13 cellular contexts compared by ENCODE assay signal in the genomic region with DNA sequence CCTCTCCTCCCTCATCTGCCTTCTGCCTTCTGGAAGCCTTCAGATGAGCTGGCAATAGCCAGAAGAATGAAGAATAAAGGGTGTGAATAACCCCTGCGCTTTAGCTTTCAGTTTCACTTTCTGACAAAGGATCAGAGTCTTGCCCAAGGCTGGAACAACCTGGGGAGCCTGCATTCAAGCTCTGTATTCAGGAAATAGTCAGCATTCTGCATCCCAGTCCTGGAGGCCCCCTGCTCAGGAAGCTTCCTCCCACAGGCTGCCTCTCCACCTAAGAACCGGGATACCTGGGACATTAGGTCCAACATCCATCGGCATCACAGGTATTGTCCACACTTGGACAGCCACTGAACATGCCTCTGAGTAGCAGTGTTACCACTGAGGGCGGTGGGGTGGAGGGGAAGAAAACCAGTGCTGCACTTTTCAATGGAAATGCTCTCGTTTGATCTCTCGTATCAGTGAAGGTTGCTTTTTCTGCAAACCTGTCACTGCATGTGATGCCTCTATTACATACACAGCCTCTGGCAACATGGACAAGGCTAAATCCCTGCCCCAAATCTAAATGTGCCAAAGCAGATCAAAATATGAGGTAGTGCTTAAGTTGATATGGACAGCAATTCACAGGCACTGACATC. TPM values are rescaled to one million over a fixed set of nuclear protein-coding genes. Genes with fewer than 3 reads are reported as not detected.
DNase-seq lines count a peak whose midpoint lies in the region; ATAC-seq and TF ChIP-seq lines count a peak whose summit lies in the region.
"Had no signal": no experiment of that assay in that cellular context is flagged by ENCODE, and none has a peak within 500 bp of the region (broad histone marks: within the 10 kb centered on the region; RNA-seq: fewer than 3 reads in every experiment).

No MANE protein-coding gene starts in this region.

- H3K9ac ChIP-seq in PC-3 (ENCODE audit: low read length) = no peak overlapping the region

- peaks cover 34% of the 10 kb centered on the region for H3K27me3 ChIP-seq in PC-3 (ENCODE audit: low read length)
- H3K27me3 ChIP-seq: stomach had no signal

- no peaks in the 10 kb centered on the region for H3K9me3 ChIP-seq in PC-3 (ENCODE audit: low read length)
- H3K9me3 ChIP-seq: stomach had no signal

- H3K36me3 Mint-ChIP-seq in activated T-cell treated with anti-CD3 and anti-CD28 coated beads, Interleukin-2, amount 50 U/mL, for 72 hours (ENCODE audit: insufficient read depth in 2 of 2) = no peaks in the 10 kb centered on the region
- H3K36me3 Mint-ChIP-seq: CD14-positive monocyte had no signal

- H3K9me2 ChIP-seq in PC-3 (replicated peaks; ENCODE audit: low read length) = no peaks in the 10 kb centered on the region

- H3K4me3 ChIP-seq in PC-3 (ENCODE audit: low read length) (peak overlapping the region; percentile 38; the same call in 1 of the 2 replicates), fibroblast of villous mesenchyme (ENCODE audit: low read depth, low read length) (peak overlapping the region; percentile 19)

- H3K4me3 Mint-ChIP-seq in activated T-cell treated with anti-CD3 and anti-CD28 coated beads, Interleukin-2, amount 50 U/mL, for 72 hours = peak overlapping the region in 1 of 2 donors; percentile 17
- H3K4me3 Mint-ChIP-seq: CD14-positive monocyte had no signal

- no peaks in the 10 kb centered on the region for H3K27me3 Mint-ChIP-seq in activated T-cell treated with anti-CD3 and anti-CD28 coated beads, Interleukin-2, amount 50 U/mL, for 72 hours (ENCODE audit: low read depth)

- H3K4me2 ChIP-seq in PC-3 (ENCODE audit: low read length) = peak overlapping the region; percentile 46; the same call in 1 of the 2 replicates

- H3K9me3 Mint-ChIP-seq in activated T-cell treated with anti-CD3 and anti-CD28 coated beads, Interleukin-2, amount 50 U/mL, for 72 hours = no peaks in the 10 kb centered on the region

- no peak overlapping the region for H3K27ac ChIP-seq in PC-3 (ENCODE audit: low read length)
- H3K27ac ChIP-seq: stomach had no signal

- BruUV-seq in PC-3 (replicated peaks; lab: Mats Ljungman, UMichigan) = no TSS peak

- H3K36me3 ChIP-seq in PC-3 (ENCODE audit: low read depth, low read length) = no peaks in the 10 kb centered on the region
- H3K36me3 ChIP-seq: stomach had no signal

- H3K79me2 ChIP-seq in PC-3 (ENCODE audit: low read length) = no peaks in the 10 kb centered on the region

- POLR2A ChIA-PET in PC-3 (lab: Charles Lee; ENCODE audit: unreplicated experiment) = no interaction called here

- no peaks in the 10 kb centered on the region for H3K4me1 Mint-ChIP-seq in activated T-cell treated with anti-CD3 and anti-CD28 coated beads, Interleukin-2, amount 50 U/mL, for 72 hours (ENCODE audit: low read depth)

- H3F3A ChIP-seq in PC-3 (ENCODE audit: low read length, unreplicated experiment) = no peaks in the 10 kb centered on the region

- H4K20me1 ChIP-seq in PC-3 (ENCODE audit: low read length) = no peaks in the 10 kb centered on the region

- intact Hi-C loops in PC-3 (cut with micrococcal nuclease) = no loop called here

- TF ChIP-seq CTCF in PC-3 (conservative IDR thresholded peaks at IDR 0.05; ENCODE audit: low read depth, low read length) (no peak), fibroblast of villous mesenchyme (IDR thresholded peaks at IDR 0.05; ENCODE audit: insufficient read depth, low read depth, low read length) (no peak)

- peak overlapping the region; percentile 27 for H3K27ac Mint-ChIP-seq in activated T-cell treated with anti-CD3 and anti-CD28 coated beads, Interleukin-2, amount 50 U/mL, for 72 hours
- H3K27ac Mint-ChIP-seq: CD14-positive monocyte had no signal

- no peaks in the 10 kb centered on the region for H3K4me1 ChIP-seq in PC-3 (ENCODE audit: insufficient read depth, low read length)

- CTCF ChIA-PET in PC-3 (lab: Charles Lee) = no interaction called here

- no peak overlapping the region for H2AFZ ChIP-seq in PC-3 (ENCODE audit: low read length)

- DNase-seq in activated T-cell treated with anti-CD3 and anti-CD28 coated beads, Interleukin-2, amount 50 U/mL, for 72 hours = no peak
- DNase-seq in activated T-cell treated with anti-CD3 and anti-CD28 coated beads for 4 hours (no peak), PC-3 (no peak), fibroblast of villous mesenchyme (ENCODE audit: low read depth) (peak; percentile 23), SKM-1 (lab: John Stamatoyannopoulos, UW; ENCODE audit: unreplicated experiment) (no peak), NCI-H446 treated with DMSO at 0.1 percent for 48 hours (lab: John Stamatoyannopoulos, UW) (no peak), cerebellar cortex (ENCODE audit: low spot score) (no peak)
- DNase-seq in activated CD4-positive, CD25-positive, alpha-beta regulatory T cell (lab: John Stamatoyannopoulos, UW) = no peak
- DNase-seq: activated CD4-positive, alpha-beta T cell treated with anti-CD3 and anti-CD28 coated beads, Interleukin-2, amount 50 U/mL, for 48 hours; effector CD4-positive, alpha-beta T cell; NCI-H2171 treated with DMSO at 0.1 percent for 48 hours; stomach had no signal

- peak in 1 of 2 donors; percentile 38 for ATAC-seq in activated T-cell treated with anti-CD3 and anti-CD28 coated beads, Interleukin-2, amount 50 U/mL, for 72 hours (replicated peaks in 1 of 2)
- ATAC-seq in PC-3 = no peak

RNA-seq across cellular contexts. Expression of a gene that starts 39.8 kb away (rescaled TPM):
- total RNA-seq in activated T-cell treated with anti-CD3 and anti-CD28 coated beads, Interleukin-2, amount 50 U/mL, for 72 hours = 10 to 100 TPM; 10.1 to 16.6 TPM
- 20.8 and 26.0 TPM in 2 replicates for total RNA-seq in PC-3 (2014; rRNA removed)
- 105 and 155 TPM in 2 replicates for total RNA-seq in fibroblast of villous mesenchyme
